In genomic region chr14:74400919-74401503, GRCh38 we compare ENCODE assay signal across 1 cellular context.
TF ChIP-seq lines count a peak whose summit lies in the region.

No MANE protein-coding gene starts in this region.

TF ChIP-seq in HepG2, 621 proteins besides CTCF, POLR2A, EP300 and RAD21 (continued from another document):
- TF ChIP-seq, protein P1, sequence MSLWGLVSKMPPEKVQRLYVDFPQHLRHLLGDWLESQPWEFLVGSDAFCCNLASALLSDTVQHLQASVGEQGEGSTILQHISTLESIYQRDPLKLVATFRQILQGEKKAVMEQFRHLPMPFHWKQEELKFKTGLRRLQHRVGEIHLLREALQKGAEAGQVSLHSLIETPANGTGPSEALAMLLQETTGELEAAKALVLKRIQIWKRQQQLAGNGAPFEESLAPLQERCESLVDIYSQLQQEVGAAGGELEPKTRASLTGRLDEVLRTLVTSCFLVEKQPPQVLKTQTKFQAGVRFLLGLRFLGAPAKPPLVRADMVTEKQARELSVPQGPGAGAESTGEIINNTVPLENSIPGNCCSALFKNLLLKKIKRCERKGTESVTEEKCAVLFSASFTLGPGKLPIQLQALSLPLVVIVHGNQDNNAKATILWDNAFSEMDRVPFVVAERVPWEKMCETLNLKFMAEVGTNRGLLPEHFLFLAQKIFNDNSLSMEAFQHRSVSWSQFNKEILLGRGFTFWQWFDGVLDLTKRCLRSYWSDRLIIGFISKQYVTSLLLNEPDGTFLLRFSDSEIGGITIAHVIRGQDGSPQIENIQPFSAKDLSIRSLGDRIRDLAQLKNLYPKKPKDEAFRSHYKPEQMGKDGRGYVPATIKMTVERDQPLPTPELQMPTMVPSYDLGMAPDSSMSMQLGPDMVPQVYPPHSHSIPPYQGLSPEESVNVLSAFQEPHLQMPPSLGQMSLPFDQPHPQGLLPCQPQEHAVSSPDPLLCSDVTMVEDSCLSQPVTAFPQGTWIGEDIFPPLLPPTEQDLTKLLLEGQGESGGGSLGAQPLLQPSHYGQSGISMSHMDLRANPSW (CRISPR knock-in tag; IDR thresholded peaks at IDR 0.05; ENCODE audit: borderline replicate concordance) = no peak
- TF ChIP-seq KDM3A (CRISPR knock-in tag; IDR thresholded peaks at IDR 0.05; ENCODE audit: low read depth) (no peak), TRAFD1 (CRISPR knock-in tag; IDR thresholded peaks at IDR 0.05; ENCODE audit: borderline replicate concordance) (no peak), NFATC3 (CRISPR knock-in tag; IDR thresholded peaks at IDR 0.05) (no peak), SMARCC2 (IDR thresholded peaks at IDR 0.05) (no peak), TCF12 (IDR thresholded peaks at IDR 0.05) (no peak), TCF12 (CRISPR knock-in tag; IDR thresholded peaks at IDR 0.05) (no peak), TOPORS (CRISPR knock-in tag; IDR thresholded peaks at IDR 0.05) (no peak), ZNF557 (CRISPR knock-in tag; IDR thresholded peaks at IDR 0.05) (no peak), ZNF629 (CRISPR knock-in tag; conservative IDR thresholded peaks at IDR 0.05) (peak; percentile 92), RORA (CRISPR knock-in tag; IDR thresholded peaks at IDR 0.05) (no peak)
- TF ChIP-seq, protein P2, sequence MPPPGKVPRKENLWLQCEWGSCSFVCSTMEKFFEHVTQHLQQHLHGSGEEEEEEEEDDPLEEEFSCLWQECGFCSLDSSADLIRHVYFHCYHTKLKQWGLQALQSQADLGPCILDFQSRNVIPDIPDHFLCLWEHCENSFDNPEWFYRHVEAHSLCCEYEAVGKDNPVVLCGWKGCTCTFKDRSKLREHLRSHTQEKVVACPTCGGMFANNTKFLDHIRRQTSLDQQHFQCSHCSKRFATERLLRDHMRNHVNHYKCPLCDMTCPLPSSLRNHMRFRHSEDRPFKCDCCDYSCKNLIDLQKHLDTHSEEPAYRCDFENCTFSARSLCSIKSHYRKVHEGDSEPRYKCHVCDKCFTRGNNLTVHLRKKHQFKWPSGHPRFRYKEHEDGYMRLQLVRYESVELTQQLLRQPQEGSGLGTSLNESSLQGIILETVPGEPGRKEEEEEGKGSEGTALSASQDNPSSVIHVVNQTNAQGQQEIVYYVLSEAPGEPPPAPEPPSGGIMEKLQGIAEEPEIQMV (CRISPR knock-in tag; IDR thresholded peaks at IDR 0.05; ENCODE audit: low read depth) = no peak
- TF ChIP-seq, protein P3, sequence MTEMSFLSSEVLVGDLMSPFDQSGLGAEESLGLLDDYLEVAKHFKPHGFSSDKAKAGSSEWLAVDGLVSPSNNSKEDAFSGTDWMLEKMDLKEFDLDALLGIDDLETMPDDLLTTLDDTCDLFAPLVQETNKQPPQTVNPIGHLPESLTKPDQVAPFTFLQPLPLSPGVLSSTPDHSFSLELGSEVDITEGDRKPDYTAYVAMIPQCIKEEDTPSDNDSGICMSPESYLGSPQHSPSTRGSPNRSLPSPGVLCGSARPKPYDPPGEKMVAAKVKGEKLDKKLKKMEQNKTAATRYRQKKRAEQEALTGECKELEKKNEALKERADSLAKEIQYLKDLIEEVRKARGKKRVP (CRISPR knock-in tag; IDR thresholded peaks at IDR 0.05) = no peak
